In the genomic region with DNA sequence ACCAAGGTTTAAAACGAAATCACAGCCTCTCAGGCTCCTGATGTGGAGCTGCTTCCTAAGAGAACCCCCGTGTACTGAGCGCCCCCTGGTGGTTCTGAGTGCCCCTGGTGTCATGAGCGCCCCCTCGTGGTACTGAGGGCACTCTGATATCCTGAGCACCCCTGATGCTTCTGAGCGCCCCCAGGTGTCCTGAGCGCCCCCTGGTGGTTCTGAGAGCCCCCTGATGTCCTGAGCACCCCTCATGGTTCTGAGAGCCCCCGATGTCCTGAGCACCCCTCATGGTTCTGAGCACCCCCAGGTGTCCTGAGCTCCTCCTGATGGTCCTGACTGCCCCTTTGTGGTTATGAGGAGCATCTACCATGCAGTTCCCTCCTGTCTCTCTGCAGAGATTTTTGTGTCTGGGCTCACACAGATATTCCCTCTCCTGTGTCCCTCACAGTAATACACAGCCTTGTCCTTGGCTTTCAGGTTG, we compare ENCODE assay signal across 8 cellular contexts.
A peak's percentile ranks its signal among the peaks of the same experiment; 100 is the strongest.
DNase-seq lines count a peak whose midpoint lies in the region; ATAC-seq and TF ChIP-seq lines count a peak whose summit lies in the region.
"Not testable (repeated sequence)": the region's sequence is repeated elsewhere in the genome, so short reads cannot be mapped to it uniquely, and the experiment has no call there.

No MANE protein-coding gene starts in this region.

- H3K27me3 ChIP-seq in A673 (replicated peaks; ENCODE audit: insufficient read depth, low read depth, low read length, poor library complexity); lower lobe of right lung (ENCODE audit: low read depth): not testable (repeated sequence)

- BruUV-seq in A673 (replicated peaks; lab: Mats Ljungman, UMichigan): not testable (repeated sequence)

- ATAC-seq in lower lobe of right lung: peak; percentile 39 to 59

- not testable (repeated sequence) for H3K4me1 ChIP-seq in A673 (ENCODE audit: insufficient read depth, low read length, poor library complexity, severe bottlenecking); lower lobe of right lung

- peak; percentile 44 for DNase-seq in A673 (ENCODE audit: low spot score)
- DNase-seq in NCI-H1694 treated with DMSO at 0.1 percent for 48 hours (lab: John Stamatoyannopoulos, UW): peak; percentile 36
- DNase-seq in T-helper 2 cell: peak; percentile 55 to 70 (median 62)
- peak; percentile 79 for DNase-seq in activated T-cell treated with anti-CD3 and anti-CD28 coated beads for 24 hours (ENCODE audit: low read depth)
- DNase-seq in dermis blood vessel endothelial cell: peak; percentile 2
- DNase-seq in lower lobe of right lung: peak; percentile 82
- DNase-seq in stimulated activated CD4-positive, alpha-beta T cell treated with anti-CD3 and anti-CD28 coated beads, TNF-alpha, amount 100 ng/mL, for 24 hours (ENCODE audit: low read depth in 3 of 3): peak; percentile 57 to 86 (median 69)

- POLR2A ChIA-PET in A673 (lab: Charles Lee; ENCODE audit: low non-redundant PET): not testable (repeated sequence)

- H3K9me3 ChIP-seq in A673 (ENCODE audit: low read depth, low read length, poor library complexity, severe bottlenecking); lower lobe of right lung: not testable (repeated sequence)

- not testable (repeated sequence) for H3K36me3 ChIP-seq in A673 (ENCODE audit: insufficient read depth, low read length, poor library complexity, severe bottlenecking); lower lobe of right lung

- intact Hi-C loops in A673 (cut with micrococcal nuclease; ENCODE audit: unreplicated experiment); lower lobe of right lung (cut with DNase I): not testable (repeated sequence)

- not testable (repeated sequence) for H3K27ac ChIP-seq in A673 (ENCODE audit: low read depth, low read length, poor library complexity, severe bottlenecking); lower lobe of right lung

- CTCF ChIA-PET in A673 (lab: Charles Lee): interaction anchor here (0.7 to 0.8 kb wide), 3 partner anchors 13 to 175 kb away, joined by 3 to 4 read pairs (median 3); no protein-coding TSS in a partner anchor

- not testable (repeated sequence) for H3K4me3 ChIP-seq in A673 (ENCODE audit: low read depth, low read length, poor library complexity, severe bottlenecking); GM12875 (ENCODE audit: low read depth, low read length); lower lobe of right lung

- TF ChIP-seq CTCF in A673 (conservative IDR thresholded peaks at IDR 0.05; ENCODE audit: low read depth, low read length) (peak; percentile 89), GM12875 (IDR thresholded peaks at IDR 0.05; ENCODE audit: borderline replicate concordance, insufficient read depth, low read depth, low read length) (peak; percentile 99), lower lobe of right lung (IDR thresholded peaks at IDR 0.05) (peak; percentile 66)

Comparison
In these comparisons a context has a peak if more than half of its experiments do, and no peak if none do; other contexts are left out.
1. DNase-seq: peak in every context shown above with its lines; median percentile 82 in lower lobe of right lung; 79 in activated T-cell treated with anti-CD3 and anti-CD28 coated beads for 24 hours; 69 in stimulated activated CD4-positive, alpha-beta T cell treated with anti-CD3 and anti-CD28 coated beads, TNF-alpha, amount 100 ng/mL, for 24 hours; 62 in T-helper 2 cell; 44 in A673; 36 in NCI-H1694 treated with DMSO at 0.1 percent for 48 hours; 2 in dermis blood vessel endothelial cell.